ENCODE assay signal across 24 cellular contexts in genomic region chr10:85492684-85493083, GRCh38.
DNase-seq lines count a peak whose midpoint lies in the region; ATAC-seq and TF ChIP-seq lines count a peak whose summit lies in the region.
"Had no signal": no experiment of that assay in that cellular context is flagged by ENCODE, and none has a peak within 500 bp of the region (broad histone marks: within the 10 kb centered on the region; RNA-seq: fewer than 3 reads in every experiment).

No MANE protein-coding gene starts in this region.

- H3K27me3 ChIP-seq in breast epithelium: no peaks in the 10 kb centered on the region
- H3K27me3 ChIP-seq: thyroid gland had no signal

- TF ChIP-seq POLR2A in breast epithelium (IDR thresholded peaks at IDR 0.05): no peak

- H3K4me3 ChIP-seq in breast epithelium: no peak overlapping the region
- H3K4me3 ChIP-seq: thyroid gland had no signal

- no peaks in the 10 kb centered on the region for H3K36me3 ChIP-seq in breast epithelium
- H3K36me3 ChIP-seq: thyroid gland had no signal

- DNase-seq in NCI-H748 (lab: John Stamatoyannopoulos, UW; ENCODE audit: unreplicated experiment) (peak; percentile 9), NCI-H748 treated with DMSO at 0.1 percent for 48 hours (lab: John Stamatoyannopoulos, UW) (no peak), breast epithelium (ENCODE audit: low spot score in 2 of 2) (peak in 1 of 2 donors; percentile 49), iPS-NIHi7 (ENCODE audit: extremely low spot score) (peak; percentile 67), superior temporal gyrus (ENCODE audit: extremely low spot score) (peak; percentile 41), NCI-H446 (lab: John Stamatoyannopoulos, UW) (no peak)
- DNase-seq in effector CD8-positive, alpha-beta T cell (lab: John Stamatoyannopoulos, UW): no peak
- DNase-seq: activated CD4-positive, alpha-beta T cell treated with anti-CD3 and anti-CD28 coated beads, Interleukin-2, amount 10 ng/mL, durations not matched to agents 24 days and 14 days; activated gamma-delta T cell; activated naive CD8-positive, alpha-beta T cell treated with anti-CD3 and anti-CD28 coated beads, Interleukin-2, amount 50 U/mL, for 24 hours; activated T-cell treated with anti-CD3 and anti-CD28 coated beads, Interleukin-2, amount 50 U/mL, for 1 hour; CD4-positive, alpha-beta T cell; cerebellar nuclear complex; GOT3; left colon; NCI-H1105 treated with DMSO at 0.1 percent for 48 hours; NK-92 treated with Interleukin-12 subunit alpha and Interleukin-12 subunit beta, amount 100 ng/mL, for 24 hours; Right ventricle myocardium superior; stimulated activated naive CD8-positive, alpha-beta T cell treated with anti-CD3 and anti-CD28 coated beads, Interleukin-15, amount 100 ng/mL, for 72 hours; SW 1271; T-helper 9 cell; thyroid gland had no signal

- TF ChIP-seq CTCF in breast epithelium (IDR thresholded peaks at IDR 0.05): no peak

- ATAC-seq in HG02884 (IDR thresholded peaks at IDR 0.05; ENCODE audit: unreplicated experiment): no peak
- ATAC-seq: activated naive CD8-positive, alpha-beta T cell treated with anti-CD3 and anti-CD28 coated beads, Interleukin-2, amount 50 U/mL, for 24 hours; left colon; stimulated activated naive CD8-positive, alpha-beta T cell treated with anti-CD3 and anti-CD28 coated beads, Interleukin-15, amount 100 ng/mL, for 72 hours had no signal

- intact Hi-C loops in breast epithelium (cut with DNase I; ENCODE audit: low total_unique reads): no loop called here

- no peaks in the 10 kb centered on the region for H3K9me3 ChIP-seq in breast epithelium
- H3K9me3 ChIP-seq: thyroid gland had no signal

- peak overlapping the region; percentile 50 to 68 for H3K27ac ChIP-seq in breast epithelium
- H3K27ac ChIP-seq: thyroid gland, VCaP had no signal

- H3K4me1 ChIP-seq in breast epithelium: no peaks in the 10 kb centered on the region
- H3K4me1 ChIP-seq: thyroid gland had no signal

Comparison
In these comparisons a context has a peak if more than half of its experiments do, and no peak if none do; other contexts are left out.
1. DNase-seq: peak in NCI-H748 (single experiment), iPS-NIHi7 (single experiment) and superior temporal gyrus (single experiment); none in NCI-H748 treated with DMSO at 0.1 percent for 48 hours (single experiment), NCI-H446 (0 of 2) and effector CD8-positive, alpha-beta T cell (single experiment).